In the genomic region with DNA sequence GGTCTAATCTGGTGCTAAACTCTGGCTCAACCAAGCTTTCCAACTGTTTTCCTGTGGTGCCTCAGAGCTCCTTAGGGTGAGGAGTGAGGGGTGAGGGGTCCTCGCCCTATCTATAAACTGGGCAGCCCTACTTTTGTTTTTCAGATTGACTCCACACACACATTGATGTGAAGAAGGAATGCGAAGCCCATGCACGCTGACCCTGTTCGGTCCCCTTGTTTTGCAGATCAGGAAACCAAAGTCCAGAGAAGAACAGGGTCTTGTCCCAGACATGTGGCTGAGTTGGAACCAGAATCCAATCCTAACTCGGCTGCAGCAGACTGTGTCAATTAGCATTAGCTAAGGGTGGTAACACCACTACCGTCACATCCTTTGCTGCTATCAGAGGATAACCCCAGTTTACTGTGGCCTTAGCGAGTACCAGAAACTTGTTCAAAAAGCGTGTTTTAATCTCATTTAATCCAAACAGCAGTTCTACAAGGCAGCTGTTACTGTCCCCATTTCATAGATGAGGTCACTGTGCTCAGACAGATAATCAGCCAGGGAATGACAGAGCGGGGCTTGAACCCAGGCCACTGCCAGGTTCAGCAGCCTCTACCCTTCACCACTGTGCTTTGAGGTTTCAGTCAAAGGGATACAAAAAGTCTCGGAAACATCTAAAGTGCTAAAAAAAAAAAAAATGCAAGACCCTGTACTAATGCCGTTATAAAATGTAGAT, we compare ENCODE assay signal across 29 cellular contexts.
"Had no signal": no experiment of that assay in that cellular context is flagged by ENCODE, and none has a peak within 500 bp of the region (broad histone marks: within the 10 kb centered on the region; RNA-seq: fewer than 3 reads in every experiment).

No MANE protein-coding gene starts in this region.

- H3K9me3 Mint-ChIP-seq: activated B cell treated with CpG ODN at 0.5 μM for 24 hours; activated CD4-positive, alpha-beta T cell treated with anti-CD3 and anti-CD28 coated beads, Interleukin-2, amount 10 ng/mL, durations not matched to agents 24 days and 14 days; activated CD8-positive, alpha-beta T cell treated with anti-CD3 and anti-CD28 coated beads for 36 hours; activated naive CD4-positive, alpha-beta T cell treated with anti-CD3 and anti-CD28 coated beads, Interleukin-2, amount 50 U/mL, for 24 hours; activated naive CD8-positive, alpha-beta T cell treated with anti-CD3 and anti-CD28 coated beads, Interleukin-2, amount 10 ng/mL, durations not matched to agents 7 days and 5 days; activated T-cell treated with anti-CD3 and anti-CD28 coated beads, Interleukin-2, amount 50 U/mL, for 72 hours; activated T-helper 17 cell treated with anti-CD3 and anti-CD28 coated beads, Interleukin-2, amount 50 U/mL, for 72 hours had no signal

- H3K4me1 Mint-ChIP-seq: activated B cell treated with CpG ODN at 0.5 μM for 24 hours; activated CD4-positive, alpha-beta T cell treated with anti-CD3 and anti-CD28 coated beads, Interleukin-2, amount 10 ng/mL, durations not matched to agents 24 days and 14 days; activated naive CD4-positive, alpha-beta T cell treated with anti-CD3 and anti-CD28 coated beads, Interleukin-2, amount 50 U/mL, for 24 hours; activated naive CD8-positive, alpha-beta T cell treated with anti-CD3 and anti-CD28 coated beads, Interleukin-2, amount 10 ng/mL, durations not matched to agents 7 days and 5 days; activated T-helper 17 cell treated with anti-CD3 and anti-CD28 coated beads, Interleukin-2, amount 50 U/mL, for 72 hours had no signal

- ATAC-seq: activated CD8-positive, alpha-beta T cell treated with anti-CD3 and anti-CD28 coated beads for 36 hours; activated T-cell treated with anti-CD3 and anti-CD28 coated beads, Interleukin-2, amount 50 U/mL, for 72 hours; activated T-helper 17 cell treated with anti-CD3 and anti-CD28 coated beads, Interleukin-2, amount 50 U/mL, for 72 hours; K562; Panc1 had no signal

- DNase-seq: activated B cell treated with CpG ODN at 0.5 μM for 24 hours; activated CD4-positive, alpha-beta T cell treated with anti-CD3 and anti-CD28 coated beads for 1 hour; activated CD4-positive, alpha-beta T cell treated with anti-CD3 and anti-CD28 coated beads, Interleukin-2, amount 10 ng/mL, durations not matched to agents 24 days and 14 days; activated CD4-positive, alpha-beta T cell treated with anti-CD3 and anti-CD28 coated beads, Interleukin-2, amount 50 U/mL, for 4 hours; activated CD8-positive, alpha-beta T cell treated with anti-CD3 and anti-CD28 coated beads for 36 hours; activated effector memory CD4-positive, alpha-beta T cell treated with anti-CD3 and anti-CD28 coated beads, Interleukin-2, amount 50 U/mL, for 16 hours; activated naive CD4-positive, alpha-beta T cell; activated naive CD8-positive, alpha-beta T cell treated with anti-CD3 and anti-CD28 coated beads, Interleukin-2, amount 10 ng/mL, durations not matched to agents 7 days and 5 days; activated T-cell treated with anti-CD3 and anti-CD28 coated beads, Interleukin-2, amount 50 U/mL, for 1 hour; activated T-cell treated with anti-CD3 and anti-CD28 coated beads, Interleukin-2, amount 50 U/mL, for 72 hours; amygdala; NCI-H1092 treated with DMSO at 0.1 percent for 48 hours; NCI-H1417; NCI-H146; NCI-H187; NCI-H2029 treated with DMSO at 0.1 percent for 48 hours; NCI-H2107; NCI-H2171; NCI-H2227 treated with DMSO at 0.1 percent for 48 hours; NCI-H446; NCI-H510A treated with DMSO at 0.1 percent for 48 hours; NCI-H526 treated with DMSO at 0.1 percent for 48 hours; NCI-H774; SHP77; SJCRH30 had no signal

- H3K36me3 Mint-ChIP-seq: activated naive CD4-positive, alpha-beta T cell treated with anti-CD3 and anti-CD28 coated beads, Interleukin-2, amount 50 U/mL, for 24 hours; activated naive CD8-positive, alpha-beta T cell treated with anti-CD3 and anti-CD28 coated beads, Interleukin-2, amount 10 ng/mL, durations not matched to agents 7 days and 5 days had no signal

- H3K4me3 Mint-ChIP-seq: activated B cell treated with CpG ODN at 0.5 μM for 24 hours; activated CD4-positive, alpha-beta T cell treated with anti-CD3 and anti-CD28 coated beads, Interleukin-2, amount 10 ng/mL, durations not matched to agents 24 days and 14 days; activated CD8-positive, alpha-beta T cell treated with anti-CD3 and anti-CD28 coated beads for 36 hours; activated naive CD4-positive, alpha-beta T cell treated with anti-CD3 and anti-CD28 coated beads, Interleukin-2, amount 50 U/mL, for 24 hours; activated naive CD8-positive, alpha-beta T cell treated with anti-CD3 and anti-CD28 coated beads, Interleukin-2, amount 10 ng/mL, durations not matched to agents 7 days and 5 days; activated T-cell treated with anti-CD3 and anti-CD28 coated beads, Interleukin-2, amount 50 U/mL, for 72 hours; activated T-helper 17 cell treated with anti-CD3 and anti-CD28 coated beads, Interleukin-2, amount 50 U/mL, for 72 hours had no signal

- H3K27ac Mint-ChIP-seq: activated B cell treated with CpG ODN at 0.5 μM for 24 hours; activated CD4-positive, alpha-beta T cell treated with anti-CD3 and anti-CD28 coated beads, Interleukin-2, amount 10 ng/mL, durations not matched to agents 24 days and 14 days; activated CD8-positive, alpha-beta T cell treated with anti-CD3 and anti-CD28 coated beads for 36 hours; activated naive CD4-positive, alpha-beta T cell treated with anti-CD3 and anti-CD28 coated beads, Interleukin-2, amount 50 U/mL, for 24 hours; activated naive CD8-positive, alpha-beta T cell treated with anti-CD3 and anti-CD28 coated beads, Interleukin-2, amount 10 ng/mL, durations not matched to agents 7 days and 5 days; activated T-cell treated with anti-CD3 and anti-CD28 coated beads, Interleukin-2, amount 50 U/mL, for 72 hours; activated T-helper 17 cell treated with anti-CD3 and anti-CD28 coated beads, Interleukin-2, amount 50 U/mL, for 72 hours had no signal
